ENCODE assay signal across 14 cellular contexts in genomic region chr19:50554212-50554611, GRCh38. TPM values are rescaled to one million over a fixed set of nuclear protein-coding genes. Genes with fewer than 3 reads are reported as not detected.
DNase-seq lines count a peak whose midpoint lies in the region; ATAC-seq and TF ChIP-seq lines count a peak whose summit lies in the region.
"Had no signal": no experiment of that assay in that cellular context is flagged by ENCODE, and none has a peak within 500 bp of the region (broad histone marks: within the 10 kb centered on the region; RNA-seq: fewer than 3 reads in every experiment).

No MANE protein-coding gene starts in this region.

- TF ChIP-seq CTCF in chondrocyte (IDR thresholded peaks at IDR 0.05), result no peak
- TF ChIP-seq CTCF in endodermal cell (conservative IDR thresholded peaks at IDR 0.05), result no peak
- TF ChIP-seq CTCF in neural crest cell (conservative IDR thresholded peaks at IDR 0.05), result no peak

- H3K27ac Mint-ChIP-seq in chondrocyte (ENCODE audit: unreplicated experiment) (no peak overlapping the region), endodermal cell (no peak overlapping the region), neural crest cell (ENCODE audit: unreplicated experiment) (no peak overlapping the region)
- H3K27ac Mint-ChIP-seq: CD8-positive, alpha-beta memory T cell had no signal

- H3K27me3 ChIP-seq in endodermal cell (ENCODE audit: control insufficient read depth, insufficient read depth, low read length, poor library complexity, severe bottlenecking), result no peaks in the 10 kb centered on the region

- no peak overlapping the region for H3K4me3 ChIP-seq in endodermal cell (ENCODE audit: low read length)
- H3K4me3 ChIP-seq: BLaER1, HAP-1 had no signal

- H3K9me3 Mint-ChIP-seq in chondrocyte (ENCODE audit: low read depth) (no peaks in the 10 kb centered on the region), endodermal cell (no peaks in the 10 kb centered on the region), neural crest cell (no peaks in the 10 kb centered on the region)
- H3K9me3 Mint-ChIP-seq: CD8-positive, alpha-beta memory T cell had no signal

- H3K36me3 Mint-ChIP-seq in chondrocyte (ENCODE audit: low read depth), result no peaks in the 10 kb centered on the region
- no peaks in the 10 kb centered on the region for H3K36me3 Mint-ChIP-seq in endodermal cell (ENCODE audit: low read depth)
- no peaks in the 10 kb centered on the region for H3K36me3 Mint-ChIP-seq in neural crest cell (ENCODE audit: low read depth)
- H3K36me3 Mint-ChIP-seq: CD8-positive, alpha-beta memory T cell had no signal

- no peaks in the 10 kb centered on the region for H3K4me1 ChIP-seq in endodermal cell (ENCODE audit: control insufficient read depth, insufficient read depth, low read length)

- H3K4me3 Mint-ChIP-seq in chondrocyte (ENCODE audit: unreplicated experiment), result no peak overlapping the region
- no peak overlapping the region for H3K4me3 Mint-ChIP-seq in endodermal cell
- peak overlapping the region; percentile 66 for H3K4me3 Mint-ChIP-seq in neural crest cell
- H3K4me3 Mint-ChIP-seq: CD8-positive, alpha-beta memory T cell had no signal

- H3K36me3 ChIP-seq in endodermal cell (ENCODE audit: control insufficient read depth, insufficient read depth, low read length), result no peaks in the 10 kb centered on the region
- H3K36me3 ChIP-seq: BLaER1, HAP-1 had no signal

- 89% methylated on average over 9 to 10 of the region's 10 CpGs for WGBS in endodermal cell (ENCODE audit: insufficient coverage in 1 of 2, insufficient read length in 1 of 2), 2 experiments

- H3K4me1 Mint-ChIP-seq in chondrocyte (ENCODE audit: low read depth) (peaks cover 13% of the 10 kb centered on the region), endodermal cell (peaks cover 6% of the 10 kb centered on the region), neural crest cell (peaks cover 40% of the 10 kb centered on the region)

- no peak for ATAC-seq in HG03520 (IDR thresholded peaks at IDR 0.05; ENCODE audit: unreplicated experiment)
- ATAC-seq: HepG2 had no signal

- H3K9ac ChIP-seq in endodermal cell (ENCODE audit: extremely low read depth, low read length, poor library complexity, severe bottlenecking), result no peak overlapping the region
- H3K9ac ChIP-seq: BLaER1 had no signal

- H3K27me3 Mint-ChIP-seq in chondrocyte (ENCODE audit: low read depth) (peaks cover 50% of the 10 kb centered on the region), endodermal cell (ENCODE audit: insufficient read depth) (peaks cover 85% of the 10 kb centered on the region), neural crest cell (ENCODE audit: low read depth) (no peaks in the 10 kb centered on the region)

- H3K9me3 ChIP-seq in endodermal cell (ENCODE audit: control insufficient read depth, low read length), result no peaks in the 10 kb centered on the region
- H3K9me3 ChIP-seq: BLaER1, Caco-2, HAP-1 had no signal

- no peak overlapping the region for H3K27ac ChIP-seq in endodermal cell (ENCODE audit: low read depth, low read length)
- H3K27ac ChIP-seq: BLaER1 had no signal

- DNase-seq in chondrocyte (ENCODE audit: low spot score) (peak; percentile 77), endodermal cell (peak; percentile 35), neural crest cell (ENCODE audit: low read depth, low spot score) (no peak), NCI-H345 (lab: John Stamatoyannopoulos, UW) (no peak), mucosa of gallbladder (ENCODE audit: low spot score) (no peak)
- DNase-seq: Caco-2; CD8-positive, alpha-beta memory T cell; DND-41; GDM1; GOT3 had no signal

RNA-seq across cellular contexts. Expression of gene LRRC4B, which starts 14.0 kb away (rescaled TPM):
- total RNA-seq in chondrocyte (0.31 to 1.2 TPM (median 0.52 TPM) in 3 replicates), endodermal cell (1 to 10 TPM; 2.3 to 7.0 TPM), neural crest cell (42.5 and 50.2 TPM in 2 replicates), mucosa of gallbladder (3.5 TPM)
- polyA plus RNA-seq in endodermal cell (2013, experiment 1 of 2), result 48.9 TPM
- polyA plus RNA-seq in endodermal cell (2013, experiment 2 of 2), result 53.8 TPM
- total RNA-seq: CD8-positive, alpha-beta memory T cell; HepG2 had no signal
- polyA plus RNA-seq: CD8-positive, alpha-beta memory T cell; HepG2 had no signal

RNA-seq across cellular contexts. Expression of gene ASPDH, which starts 40.5 kb away (rescaled TPM):
- total RNA-seq in chondrocyte (not detected in 3 replicates), endodermal cell (not detected), neural crest cell (1.2 TPM in 1 of 2 replicates, not detected in the other), mucosa of gallbladder (not detected)
- polyA plus RNA-seq in endodermal cell (2013, experiment 1 of 2), result not detected
- polyA plus RNA-seq in endodermal cell (2013, experiment 2 of 2), result not detected
- total RNA-seq: Caco-2; CD8-positive, alpha-beta memory T cell had no signal
- polyA plus RNA-seq: CD8-positive, alpha-beta memory T cell had no signal

RNA-seq across cellular contexts. Expression of gene JOSD2, which starts 43.2 kb away (rescaled TPM):
- 42.5 to 44.7 TPM (median 43.1 TPM) in 3 replicates for total RNA-seq in chondrocyte
- 10 to 100 TPM; 12.1 to 13.7 TPM for total RNA-seq in endodermal cell
- 5.6 TPM for polyA plus RNA-seq in endodermal cell (2013, experiment 1 of 2)
- polyA plus RNA-seq in endodermal cell (2013, experiment 2 of 2), result 4.8 TPM
- total RNA-seq in neural crest cell, result 10.9 and 13.5 TPM in 2 replicates
- 57.3 TPM for total RNA-seq in mucosa of gallbladder

Comparison
In these comparisons a context has a peak if more than half of its experiments do, and no peak if none do; other contexts are left out.
1. DNase-seq: peak in chondrocyte (single experiment) and endodermal cell (single experiment); none in neural crest cell (single experiment), NCI-H345 (single experiment) and mucosa of gallbladder (single experiment).